8 cellular contexts compared by ENCODE assay signal in genomic region chr1:28668956-28669719, GRCh38. TPM values are rescaled to one million over a fixed set of nuclear protein-coding genes. Genes with fewer than 3 reads are reported as not detected.
DNase-seq lines count a peak whose midpoint lies in the region; ATAC-seq, FAIRE-seq and TF ChIP-seq lines count a peak whose summit lies in the region.

No MANE protein-coding gene starts in this region.

- no peaks in the 10 kb centered on the region for H3K9me3 ChIP-seq in HepG2 (ENCODE audit: low read length)

- no peak; the same call in 1 of the 2 replicates for TF ChIP-seq RAD21 in HepG2 (CRISPR knock-in tag; IDR thresholded peaks at IDR 0.05)

- in situ Hi-C loops in HepG2 (cut with HindIII; ENCODE audit: extremely low pct_ligation_motif_present, low pct_unique_long_range_greater_than_20kb), result no loop called here

- ATAC-seq in HG02610 (IDR thresholded peaks at IDR 0.05; ENCODE audit: unreplicated experiment) (peak; percentile 53), HepG2 (peak; percentile 73)

- FAIRE-seq in HepG2 (lab: Jason Lieb, UNC), result peak; percentile 30

- peak in 1 of 2 experiments; percentile 50; a peak in 3 of 4 replicates for TF ChIP-seq POLR2A in HepG2 (IDR thresholded peaks at IDR 0.05; ENCODE audit: insufficient read depth in 1 of 2, low read depth in 2 of 2, low read length in 2 of 2)

- H3K4me3 ChIP-seq in HepG2 (replicated peaks in 1 of 3; ENCODE audit: insufficient read depth in 1 of 3, low read depth in 2 of 3, low read length in 3 of 3), result peak overlapping the region; percentile 81 to 97 (median 92)

- peak overlapping the region; percentile 97 for H3K27ac ChIP-seq in HepG2 (ENCODE audit: extremely low read length, insufficient read depth, low read length)

- no peaks in the 10 kb centered on the region; a peak in 1 of 5 replicates for H3K36me3 ChIP-seq in HepG2 (replicated peaks in 1 of 2; ENCODE audit: control insufficient read depth in 1 of 2, insufficient read depth in 2 of 2, low read length in 2 of 2)

- H4K20me1 ChIP-seq in HepG2 (ENCODE audit: insufficient read depth, low read length), result no peaks in the 10 kb centered on the region

- DNase-seq in NCI-H187 (lab: John Stamatoyannopoulos, UW) (peak; percentile 50 to 77), NCI-H187 treated with DMSO at 0.1 percent for 48 hours (lab: John Stamatoyannopoulos, UW) (no peak), NCI-H1105 (lab: John Stamatoyannopoulos, UW) (peak; percentile 54), cerebellum (ENCODE audit: low spot score) (peak; percentile 41), HepG2 (ENCODE audit: low spot score) (peak; percentile 33)
- DNase-seq in activated CD4-positive, CD25-positive, alpha-beta regulatory T cell treated with anti-CD3 and anti-CD28 coated beads, Interleukin-2, amount 50 U/mL, for 72 hours, result peak; percentile 57
- peak; percentile 25 to 39 for DNase-seq in stimulated activated CD4-positive, alpha-beta T cell treated with anti-CD3 and anti-CD28 coated beads, Interleukin-4, amount 100 ng/mL, for 4 hours

- no peak for TF ChIP-seq CTCF in HepG2 (CRISPR knock-in tag; IDR thresholded peaks at IDR 0.05)

- peaks cover 6% of the 10 kb centered on the region for H3K79me2 ChIP-seq in HepG2 (ENCODE audit: insufficient read depth, low read length)

- CTCF ChIA-PET in HepG2 (lab: Yijun Ruan, JAX; ENCODE audit: low intra/inter-chr PET ratio, low total read pairs), result no interaction called here

- peak overlapping the region; percentile 94 for H3K9ac ChIP-seq in HepG2 (ENCODE audit: insufficient read depth, low read depth, low read length)

- H2AFZ ChIP-seq in HepG2 (ENCODE audit: low read length), result no peak overlapping the region

- intact Hi-C loops in HepG2 (cut with micrococcal nuclease; ENCODE audit: unreplicated experiment), result loop anchor here (5.0 kb wide), 1 partner anchor 68 kb away; the partner anchor contains the start of gene YTHDF2

- 0% methylated on average over 18 of the region's 63 CpGs for WGBS in HepG2 (ENCODE audit: low lambda C conversion rate)

- peak overlapping the region; percentile 94 for H3K4me2 ChIP-seq in HepG2 (ENCODE audit: low read depth, low read length)

- peaks cover 34% of the 10 kb centered on the region for H3K4me1 ChIP-seq in HepG2 (ENCODE audit: insufficient read depth, low read length)

- TF ChIP-seq EP300 in HepG2 (IDR thresholded peaks at IDR 0.05; ENCODE audit: low read depth in 2 of 2, low read length in 2 of 2) (no peak), HepG2 (CRISPR knock-in tag; IDR thresholded peaks at IDR 0.05; ENCODE audit: borderline replicate concordance) (no peak)

- POLR2A ChIA-PET in HepG2 (lab: Yijun Ruan, JAX), result interaction anchor here (0.6 to 4.4 kb wide), 14 partner anchors 8 to 183 kb away, joined by 3 to 115 read pairs (median 4); partner anchors contain the start of genes RNU11, TAF12 and YTHDF2

- no TSS peak for BruUV-seq in HepG2 (replicated peaks; lab: Mats Ljungman, UMichigan)

- H3K27me3 ChIP-seq in HepG2 (ENCODE audit: control insufficient read depth in 1 of 2, insufficient read depth in 2 of 2, low read length in 2 of 2), result no peaks in the 10 kb centered on the region; a peak in 2 of 5 replicates

TF ChIP-seq in HepG2, 621 proteins besides CTCF, POLR2A, EP300 and RAD21 (continues in another document):
- TF ChIP-seq, protein P1, sequence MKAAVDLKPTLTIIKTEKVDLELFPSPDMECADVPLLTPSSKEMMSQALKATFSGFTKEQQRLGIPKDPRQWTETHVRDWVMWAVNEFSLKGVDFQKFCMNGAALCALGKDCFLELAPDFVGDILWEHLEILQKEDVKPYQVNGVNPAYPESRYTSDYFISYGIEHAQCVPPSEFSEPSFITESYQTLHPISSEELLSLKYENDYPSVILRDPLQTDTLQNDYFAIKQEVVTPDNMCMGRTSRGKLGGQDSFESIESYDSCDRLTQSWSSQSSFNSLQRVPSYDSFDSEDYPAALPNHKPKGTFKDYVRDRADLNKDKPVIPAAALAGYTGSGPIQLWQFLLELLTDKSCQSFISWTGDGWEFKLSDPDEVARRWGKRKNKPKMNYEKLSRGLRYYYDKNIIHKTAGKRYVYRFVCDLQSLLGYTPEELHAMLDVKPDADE (CRISPR knock-in tag; IDR thresholded peaks at IDR 0.05), result no peak
- TF ChIP-seq MEIS1 (CRISPR knock-in tag; IDR thresholded peaks at IDR 0.05; ENCODE audit: borderline replicate concordance) (0 out of 2 replicates have a peak, but pooled peaks have one; percentile 23), RORA (CRISPR knock-in tag; IDR thresholded peaks at IDR 0.05) (no peak)

RNA-seq across cellular contexts. Expression of gene GMEB1, which starts 0.6 kb away (rescaled TPM):
- total RNA-seq in cerebellum (10.6 TPM), HepG2 (2016; rRNA removed; fragmentation: Illumina TruSeq; extraction: Trizol) (6.0 and 7.4 TPM in 2 replicates)
- 2.2 and 3.4 TPM in 2 replicates for total RNA-seq in HepG2 (2016; cell fraction: cytosol; rRNA removed; fragmentation: Illumina TruSeq; extraction: Trizol; ENCODE audit: low read depth)
- total RNA-seq in HepG2 (2016; cell fraction: insoluble cytoplasmic fraction; rRNA removed; fragmentation: Illumina TruSeq; extraction: Trizol), result 5.6 and 6.4 TPM in 2 replicates
- total RNA-seq in HepG2 (2016; cell fraction: membrane; rRNA removed; fragmentation: Illumina TruSeq; extraction: Trizol), result 3.9 and 4.7 TPM in 2 replicates
- 2.9 and 3.5 TPM in 2 replicates for total RNA-seq in HepG2 (2016; cell fraction: nucleus; rRNA removed; fragmentation: Illumina TruSeq; extraction: Trizol)
- polyA plus RNA-seq in HepG2 (2011; rRNA removed), result 2.4 and 3.0 TPM in 2 replicates
- polyA plus RNA-seq in HepG2 (2011; cell fraction: cytosol; rRNA removed), result 2.0 and 2.4 TPM in 2 replicates
- 3.0 and 3.7 TPM in 2 replicates for polyA plus RNA-seq in HepG2 (2011; cell fraction: nucleus; rRNA removed)
- polyA plus RNA-seq in HepG2 (2012), result 2.1 and 2.6 TPM in 2 replicates
- 0.72 and 0.81 TPM in 2 replicates for polyA plus RNA-seq in HepG2 (2016; cell fraction: cytosol; fragmentation: Illumina TruSeq; extraction: Trizol; ENCODE audit: low read depth)
- polyA plus RNA-seq in HepG2 (2016; cell fraction: insoluble cytoplasmic fraction; fragmentation: Illumina TruSeq; extraction: Trizol; ENCODE audit: low read depth), result 5.7 TPM in 2 replicates
- polyA plus RNA-seq in HepG2 (2016; cell fraction: membrane; fragmentation: Illumina TruSeq; extraction: Trizol; ENCODE audit: low read depth), result 1.0 and 1.5 TPM in 2 replicates
- polyA plus RNA-seq in HepG2 (2016; cell fraction: nucleus; fragmentation: Illumina TruSeq; extraction: Trizol; ENCODE audit: insufficient read depth, low read depth), result 4.7 and 5.2 TPM in 2 replicates
- 8.5 and 19.7 TPM in 2 replicates for polyA minus RNA-seq in HepG2 (2011; rRNA and poly(A)+ RNA removed; ENCODE audit: low replicate concordance)
- polyA minus RNA-seq in HepG2 (2011; cell fraction: cytosol; rRNA and poly(A)+ RNA removed), result 2.0 and 2.1 TPM in 2 replicates
- polyA minus RNA-seq in HepG2 (2011; cell fraction: nucleus; rRNA and poly(A)+ RNA removed), result 2.6 and 3.9 TPM in 2 replicates

RNA-seq across cellular contexts. Expression of gene RNU11, which starts 20.7 kb away (rescaled TPM):
- total RNA-seq in cerebellum (not detected), HepG2 (2016; rRNA removed; fragmentation: Illumina TruSeq; extraction: Trizol) (not detected in 2 replicates)
- not detected in 2 replicates for total RNA-seq in HepG2 (2016; cell fraction: cytosol; rRNA removed; fragmentation: Illumina TruSeq; extraction: Trizol; ENCODE audit: low read depth)
- not detected in 2 replicates for total RNA-seq in HepG2 (2016; cell fraction: insoluble cytoplasmic fraction; rRNA removed; fragmentation: Illumina TruSeq; extraction: Trizol)
- not detected in 2 replicates for total RNA-seq in HepG2 (2016; cell fraction: membrane; rRNA removed; fragmentation: Illumina TruSeq; extraction: Trizol)
- not detected in 2 replicates for total RNA-seq in HepG2 (2016; cell fraction: nucleus; rRNA removed; fragmentation: Illumina TruSeq; extraction: Trizol)
- polyA plus RNA-seq in HepG2 (2011; rRNA removed), result not detected in 2 replicates
- not detected in 2 replicates for polyA plus RNA-seq in HepG2 (2011; cell fraction: cytosol; rRNA removed)
- polyA plus RNA-seq in HepG2 (2011; cell fraction: nucleus; rRNA removed), result not detected in 2 replicates
- polyA plus RNA-seq in HepG2 (2012), result not detected in 2 replicates
- not detected in 2 replicates for polyA plus RNA-seq in HepG2 (2016; cell fraction: cytosol; fragmentation: Illumina TruSeq; extraction: Trizol; ENCODE audit: low read depth)
- polyA plus RNA-seq in HepG2 (2016; cell fraction: insoluble cytoplasmic fraction; fragmentation: Illumina TruSeq; extraction: Trizol; ENCODE audit: low read depth), result not detected in 2 replicates
- not detected in 2 replicates for polyA plus RNA-seq in HepG2 (2016; cell fraction: membrane; fragmentation: Illumina TruSeq; extraction: Trizol; ENCODE audit: low read depth)
- polyA plus RNA-seq in HepG2 (2016; cell fraction: nucleus; fragmentation: Illumina TruSeq; extraction: Trizol; ENCODE audit: insufficient read depth, low read depth), result not detected in 2 replicates
- polyA minus RNA-seq in HepG2 (2011; rRNA and poly(A)+ RNA removed; ENCODE audit: low replicate concordance), result not detected in 2 replicates
- 128 and 411 TPM in 2 replicates for polyA minus RNA-seq in HepG2 (2011; cell fraction: cytosol; rRNA and poly(A)+ RNA removed)
- not detected in 2 replicates for polyA minus RNA-seq in HepG2 (2011; cell fraction: nucleus; rRNA and poly(A)+ RNA removed)

RNA-seq across cellular contexts. Expression of gene TAF12, which starts 26.3 kb away (rescaled TPM):
- total RNA-seq in cerebellum, result 15.2 TPM
- total RNA-seq in HepG2 (2016; rRNA removed; fragmentation: Illumina TruSeq; extraction: Trizol), result 17.1 and 24.2 TPM in 2 replicates
- total RNA-seq in HepG2 (2016; cell fraction: cytosol; rRNA removed; fragmentation: Illumina TruSeq; extraction: Trizol; ENCODE audit: low read depth), result 11.2 and 13.5 TPM in 2 replicates
- 17.3 and 23.0 TPM in 2 replicates for total RNA-seq in HepG2 (2016; cell fraction: insoluble cytoplasmic fraction; rRNA removed; fragmentation: Illumina TruSeq; extraction: Trizol)
- total RNA-seq in HepG2 (2016; cell fraction: membrane; rRNA removed; fragmentation: Illumina TruSeq; extraction: Trizol), result 15.4 and 19.0 TPM in 2 replicates
- total RNA-seq in HepG2 (2016; cell fraction: nucleus; rRNA removed; fragmentation: Illumina TruSeq; extraction: Trizol), result 5.0 and 7.5 TPM in 2 replicates
- polyA plus RNA-seq in HepG2 (2011; rRNA removed), result 15.7 and 16.3 TPM in 2 replicates
- polyA plus RNA-seq in HepG2 (2011; cell fraction: cytosol; rRNA removed), result 12.7 and 16.7 TPM in 2 replicates
- 3.6 and 5.7 TPM in 2 replicates for polyA plus RNA-seq in HepG2 (2011; cell fraction: nucleus; rRNA removed)
- polyA plus RNA-seq in HepG2 (2012), result 11.2 and 11.6 TPM in 2 replicates
- polyA plus RNA-seq in HepG2 (2016; cell fraction: cytosol; fragmentation: Illumina TruSeq; extraction: Trizol; ENCODE audit: low read depth), result 9.1 and 13.2 TPM in 2 replicates
- polyA plus RNA-seq in HepG2 (2016; cell fraction: insoluble cytoplasmic fraction; fragmentation: Illumina TruSeq; extraction: Trizol; ENCODE audit: low read depth), result 27.3 and 28.3 TPM in 2 replicates
- 13.7 and 19.3 TPM in 2 replicates for polyA plus RNA-seq in HepG2 (2016; cell fraction: membrane; fragmentation: Illumina TruSeq; extraction: Trizol; ENCODE audit: low read depth)
- 9.2 and 11.2 TPM in 2 replicates for polyA plus RNA-seq in HepG2 (2016; cell fraction: nucleus; fragmentation: Illumina TruSeq; extraction: Trizol; ENCODE audit: insufficient read depth, low read depth)
- polyA minus RNA-seq in HepG2 (2011; rRNA and poly(A)+ RNA removed; ENCODE audit: low replicate concordance), result 3.7 and 10.8 TPM in 2 replicates
- polyA minus RNA-seq in HepG2 (2011; cell fraction: cytosol; rRNA and poly(A)+ RNA removed), result 4.5 and 6.4 TPM in 2 replicates
- 3.9 and 6.5 TPM in 2 replicates for polyA minus RNA-seq in HepG2 (2011; cell fraction: nucleus; rRNA and poly(A)+ RNA removed)
